15 cellular contexts compared by ENCODE assay signal in the genomic region with DNA sequence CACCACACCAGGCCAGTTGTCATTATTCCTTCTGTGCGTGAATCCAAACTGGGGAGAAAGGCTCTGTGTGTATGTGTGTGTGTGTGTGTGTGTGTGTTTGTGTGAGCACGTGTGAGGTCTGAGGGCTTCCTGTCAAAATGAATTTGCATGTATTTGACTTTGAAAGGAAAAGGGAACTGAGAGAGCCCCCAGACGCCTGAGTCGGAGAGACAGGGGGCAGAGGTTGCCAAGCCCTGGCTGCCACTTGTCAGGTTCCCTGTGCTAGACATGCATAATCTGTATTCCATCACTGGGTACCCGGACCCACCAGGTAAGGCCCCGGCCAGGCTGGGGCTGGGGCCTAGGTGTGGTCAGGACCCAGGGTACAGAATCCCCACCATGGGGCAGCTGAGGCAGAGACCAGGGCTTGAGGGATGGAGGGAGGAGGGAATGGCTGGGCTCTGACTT. TPM values are rescaled to one million over a fixed set of nuclear protein-coding genes. Genes with fewer than 3 reads are reported as not detected.
DNase-seq lines count a peak whose midpoint lies in the region; ATAC-seq and TF ChIP-seq lines count a peak whose summit lies in the region.
"Had no signal": no experiment of that assay in that cellular context is flagged by ENCODE, and none has a peak within 500 bp of the region (broad histone marks: within the 10 kb centered on the region; RNA-seq: fewer than 3 reads in every experiment).

A gene with protein sequence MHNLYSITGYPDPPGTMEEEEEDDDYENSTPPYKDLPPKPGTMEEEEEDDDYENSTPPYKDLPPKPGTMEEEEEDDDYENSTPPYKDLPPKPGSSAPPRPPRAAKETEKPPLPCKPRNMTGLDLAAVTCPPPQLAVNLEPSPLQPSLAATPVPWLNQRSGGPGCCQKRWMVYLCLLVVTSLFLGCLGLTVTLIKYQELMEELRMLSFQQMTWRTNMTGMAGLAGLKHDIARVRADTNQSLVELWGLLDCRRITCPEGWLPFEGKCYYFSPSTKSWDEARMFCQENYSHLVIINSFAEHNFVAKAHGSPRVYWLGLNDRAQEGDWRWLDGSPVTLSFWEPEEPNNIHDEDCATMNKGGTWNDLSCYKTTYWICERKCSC (plus strand): TSS at position 191 of the 447 bp plus-strand sequence. CDS start 77 bp downstream, at position 268.

- POLR2A ChIA-PET in activated CD8-positive, alpha-beta T cell treated with anti-CD3 and anti-CD28 coated beads for 36 hours (lab: Charles Lee) = no interaction called here

- H3K27ac Mint-ChIP-seq in stimulated activated naive B cell treated with anti-CD40 and anti-IgM and Interleukin-4, amounts not matched to agents 10 μg/mL and 1 μg/mL and 100 μg/mL, for 72 hours = peak within 1 kb of the TSS; percentile 98
- no peak within 1 kb of the TSS for H3K27ac Mint-ChIP-seq in activated CD8-positive, alpha-beta T cell treated with anti-CD3 and anti-CD28 coated beads for 36 hours
- H3K27ac Mint-ChIP-seq: endodermal cell, neural progenitor cell had no signal

- CTCF ChIA-PET in activated CD8-positive, alpha-beta T cell treated with anti-CD3 and anti-CD28 coated beads for 36 hours (lab: Charles Lee) = no interaction called here

- intact Hi-C loops in activated CD8-positive, alpha-beta T cell treated with anti-CD3 and anti-CD28 coated beads for 36 hours (cut with micrococcal nuclease) = no loop called here

- peak within 1 kb of the TSS; percentile 76 for H3K4me3 Mint-ChIP-seq in activated T-cell treated with anti-CD3 and anti-CD28 coated beads, Interleukin-2, amount 50 U/mL, for 4 hours
- peak within 1 kb of the TSS; percentile 94 to 97 for H3K4me3 Mint-ChIP-seq in stimulated activated naive B cell treated with anti-CD40 and anti-IgM and Interleukin-4, amounts not matched to agents 10 μg/mL and 1 μg/mL and 100 μg/mL, for 72 hours
- no peak within 1 kb of the TSS for H3K4me3 Mint-ChIP-seq in activated CD8-positive, alpha-beta T cell treated with anti-CD3 and anti-CD28 coated beads for 36 hours
- H3K4me3 Mint-ChIP-seq: endodermal cell, neural progenitor cell had no signal

- H3K36me3 Mint-ChIP-seq in activated T-cell treated with anti-CD3 and anti-CD28 coated beads, Interleukin-2, amount 50 U/mL, for 4 hours (ENCODE audit: insufficient read depth) = no peaks in the 10 kb centered on the region
- peaks cover 37 to 43% of the 10 kb centered on the region in 2 donors for H3K36me3 Mint-ChIP-seq in stimulated activated naive B cell treated with anti-CD40 and anti-IgM and Interleukin-4, amounts not matched to agents 10 μg/mL and 1 μg/mL and 100 μg/mL, for 72 hours
- no peaks in the 10 kb centered on the region for H3K36me3 Mint-ChIP-seq in activated CD8-positive, alpha-beta T cell treated with anti-CD3 and anti-CD28 coated beads for 36 hours (ENCODE audit: low read depth)
- H3K36me3 Mint-ChIP-seq: neural progenitor cell had no signal

- no peak for DNase-seq in activated T-cell treated with anti-CD3 and anti-CD28 coated beads, Interleukin-2, amount 50 U/mL, for 4 hours
- DNase-seq in activated T-cell treated with anti-CD3 and anti-CD28 coated beads for 4 hours (no peak), amygdala (lab: John Stamatoyannopoulos, UW) (no peak), midbrain (lab: John Stamatoyannopoulos, UW) (no peak)
- peak; percentile 82 for DNase-seq in stimulated activated naive B cell treated with anti-CD40 and anti-IgM and Interleukin-4, amounts not matched to agents 10 μg/mL and 1 μg/mL and 100 μg/mL, for 72 hours
- no peak for DNase-seq in activated CD8-positive, alpha-beta T cell treated with anti-CD3 and anti-CD28 coated beads for 36 hours
- DNase-seq: DMS153, endodermal cell, transverse colon had no signal

- H3K27me3 Mint-ChIP-seq in activated T-cell treated with anti-CD3 and anti-CD28 coated beads, Interleukin-2, amount 50 U/mL, for 4 hours (ENCODE audit: low read depth) = no peaks in the 10 kb centered on the region
- H3K27me3 Mint-ChIP-seq in stimulated activated naive B cell treated with anti-CD40 and anti-IgM and Interleukin-4, amounts not matched to agents 10 μg/mL and 1 μg/mL and 100 μg/mL, for 72 hours = no peaks in the 10 kb centered on the region
- no peaks in the 10 kb centered on the region for H3K27me3 Mint-ChIP-seq in activated CD8-positive, alpha-beta T cell treated with anti-CD3 and anti-CD28 coated beads for 36 hours

- H3K4me1 Mint-ChIP-seq in activated T-cell treated with anti-CD3 and anti-CD28 coated beads, Interleukin-2, amount 50 U/mL, for 4 hours (ENCODE audit: low read depth) = peaks cover 29% of the 10 kb centered on the region
- H3K4me1 Mint-ChIP-seq in stimulated activated naive B cell treated with anti-CD40 and anti-IgM and Interleukin-4, amounts not matched to agents 10 μg/mL and 1 μg/mL and 100 μg/mL, for 72 hours = peaks cover 39 to 64% of the 10 kb centered on the region in 2 donors
- peaks cover 18% of the 10 kb centered on the region for H3K4me1 Mint-ChIP-seq in activated CD8-positive, alpha-beta T cell treated with anti-CD3 and anti-CD28 coated beads for 36 hours (ENCODE audit: low read depth)
- H3K4me1 Mint-ChIP-seq: endodermal cell, neural progenitor cell had no signal

- no peak for ATAC-seq in activated T-cell treated with anti-CD3 and anti-CD28 coated beads, Interleukin-2, amount 50 U/mL, for 4 hours
- ATAC-seq in HG02759 (IDR thresholded peaks at IDR 0.05; ENCODE audit: unreplicated experiment) = peak; percentile 35
- ATAC-seq in stimulated activated naive B cell treated with anti-CD40 and anti-IgM and Interleukin-4, amounts not matched to agents 10 μg/mL and 1 μg/mL and 100 μg/mL, for 72 hours (replicated peaks) = peak; percentile 41 to 48
- no peak for ATAC-seq in activated CD8-positive, alpha-beta T cell treated with anti-CD3 and anti-CD28 coated beads for 36 hours
- ATAC-seq: A549 had no signal

- no peaks in the 10 kb centered on the region for H3K9me3 Mint-ChIP-seq in activated T-cell treated with anti-CD3 and anti-CD28 coated beads, Interleukin-2, amount 50 U/mL, for 4 hours
- H3K9me3 Mint-ChIP-seq in stimulated activated naive B cell treated with anti-CD40 and anti-IgM and Interleukin-4, amounts not matched to agents 10 μg/mL and 1 μg/mL and 100 μg/mL, for 72 hours = peaks cover 3 to 5% of the 10 kb centered on the region in 2 donors
- H3K9me3 Mint-ChIP-seq in activated CD8-positive, alpha-beta T cell treated with anti-CD3 and anti-CD28 coated beads for 36 hours = no peaks in the 10 kb centered on the region
- H3K9me3 Mint-ChIP-seq: neural progenitor cell had no signal

- peak; percentile 32; the same call in 1 of the 2 replicates for TF ChIP-seq POLR2A in Raji (IDR thresholded peaks at IDR 0.05; ENCODE audit: insufficient read depth, low read depth, low read length)

- no peak for TF ChIP-seq CTCF in activated CD8-positive, alpha-beta T cell treated with anti-CD3 and anti-CD28 coated beads for 36 hours (IDR thresholded peaks at IDR 0.05)

RNA-seq across cellular contexts. Expression of the gene that starts here (rescaled TPM):
- 1 to 10 TPM in 2 of 3 donors, under 1 TPM in 1; 0.95 to 2.3 (median 1.3) TPM for total RNA-seq in activated T-cell treated with anti-CD3 and anti-CD28 coated beads, Interleukin-2, amount 50 U/mL, for 4 hours
- under 1 TPM; 0.60 to 0.83 TPM for total RNA-seq in activated CD8-positive, alpha-beta T cell treated with anti-CD3 and anti-CD28 coated beads for 36 hours
- total RNA-seq: endodermal cell, glomerular endothelial cell, RPMI7951 had no signal

Comparison
In these comparisons a context has a peak if more than half of its experiments do, and no peak if none do; other contexts are left out.
1. ATAC-seq: peak in HG02759 (single experiment) and stimulated activated naive B cell treated with anti-CD40 and anti-IgM and Interleukin-4, amounts not matched to agents 10 μg/mL and 1 μg/mL and 100 μg/mL, for 72 hours (2 of 2); none in activated T-cell treated with anti-CD3 and anti-CD28 coated beads, Interleukin-2, amount 50 U/mL, for 4 hours (0 of 2) and activated CD8-positive, alpha-beta T cell treated with anti-CD3 and anti-CD28 coated beads for 36 hours (single experiment).